ENCODE assay signal across 15 cellular contexts in genomic region chr1:115655916-115656315, GRCh38.
"Had no signal": no experiment of that assay in that cellular context is flagged by ENCODE, and none has a peak within 500 bp of the region (broad histone marks: within the 10 kb centered on the region; RNA-seq: fewer than 3 reads in every experiment).

No MANE protein-coding gene starts in this region.

- H3K27ac ChIP-seq: hepatocyte, neural progenitor cell, parathyroid adenoma, thoracic aorta had no signal

- H2AFZ ChIP-seq: hepatocyte, neural progenitor cell, parathyroid adenoma had no signal

- H3K27ac Mint-ChIP-seq: neural progenitor cell; stimulated activated naive CD8-positive, alpha-beta T cell treated with anti-CD3 and anti-CD28 coated beads, Interleukin-15, Interleukin-2, amounts not matched to agents 100 ng/mL and 50 ng/mL, for 24 hours had no signal

- H3K4me3 ChIP-seq: cardiac muscle cell, hepatocyte, neural progenitor cell, thoracic aorta, uterus had no signal

- H3K4me1 ChIP-seq: uterus had no signal

- H3K27me3 Mint-ChIP-seq: activated naive CD8-positive, alpha-beta T cell; stimulated activated naive CD8-positive, alpha-beta T cell treated with anti-CD3 and anti-CD28 coated beads, Interleukin-15, Interleukin-2, amounts not matched to agents 100 ng/mL and 50 ng/mL, for 24 hours had no signal

- H3K27me3 ChIP-seq: cardiac muscle cell, hepatocyte, neural progenitor cell, uterus had no signal

- H3K4me2 ChIP-seq: neural progenitor cell had no signal

- H3K4me3 Mint-ChIP-seq: activated naive CD8-positive, alpha-beta T cell; neural progenitor cell; stimulated activated naive CD8-positive, alpha-beta T cell treated with anti-CD3 and anti-CD28 coated beads, Interleukin-15, Interleukin-2, amounts not matched to agents 100 ng/mL and 50 ng/mL, for 24 hours had no signal

- H3K9me3 ChIP-seq: thoracic aorta, uterus had no signal

- DNase-seq: activated CD4-positive, alpha-beta T cell treated with anti-CD3 and anti-CD28 coated beads for 4 hours; activated effector memory CD4-positive, alpha-beta T cell treated with anti-CD3 and anti-CD28 coated beads, Interleukin-2, amount 50 U/mL, for 16 hours; activated T-cell treated with anti-CD3 and anti-CD28 coated beads, Interleukin-2, amount 50 U/mL, for 1 hour; aorta; effector CD4-positive, alpha-beta T cell; stimulated activated CD4-positive, alpha-beta T cell treated with anti-CD3 and anti-CD28 coated beads, Interleukin-15, amount 100 ng/mL, for 24 hours; stimulated activated CD4-positive, alpha-beta T cell treated with anti-CD3 and anti-CD28 coated beads, Interleukin-4, amount 100 ng/mL, for 24 hours; uterus had no signal

- H3K36me3 ChIP-seq: neural progenitor cell, uterus had no signal

- H3K9me3 Mint-ChIP-seq: neural progenitor cell; stimulated activated naive CD8-positive, alpha-beta T cell treated with anti-CD3 and anti-CD28 coated beads, Interleukin-15, Interleukin-2, amounts not matched to agents 100 ng/mL and 50 ng/mL, for 24 hours had no signal

- H3K9ac ChIP-seq: neural progenitor cell, parathyroid adenoma had no signal
